Comparison of ENCODE assay signal across 1 cellular context in genomic region chr1:165434264-165434663, GRCh38.
TF ChIP-seq lines count a peak whose summit lies in the region.

No MANE protein-coding gene starts in this region.

TF ChIP-seq in K562, 482 proteins besides CTCF, POLR2A, EP300 and RAD21 (continued from another document):
- TF ChIP-seq CREB3L1 (IDR thresholded peaks at IDR 0.05; ENCODE audit: borderline replicate concordance, low read depth) = no peak
- no peak for TF ChIP-seq RCOR1 (IDR thresholded peaks at IDR 0.05; ENCODE audit: borderline replicate concordance in 1 of 2, low read depth in 2 of 2, low read length in 2 of 2)
- TF ChIP-seq MNT (conservative IDR thresholded peaks at IDR 0.05) = no peak
- TF ChIP-seq PHF20 (IDR thresholded peaks at IDR 0.05; ENCODE audit: partially characterized antibody) = no peak
- TF ChIP-seq U2AF2 (optimal IDR thresholded peaks at IDR 0.05; ENCODE audit: low read depth, low read length) = no peak
TF ChIP-seq in K562: peak in this region for 2.
